ENCODE assay signal across 8 cellular contexts in the genomic region with DNA sequence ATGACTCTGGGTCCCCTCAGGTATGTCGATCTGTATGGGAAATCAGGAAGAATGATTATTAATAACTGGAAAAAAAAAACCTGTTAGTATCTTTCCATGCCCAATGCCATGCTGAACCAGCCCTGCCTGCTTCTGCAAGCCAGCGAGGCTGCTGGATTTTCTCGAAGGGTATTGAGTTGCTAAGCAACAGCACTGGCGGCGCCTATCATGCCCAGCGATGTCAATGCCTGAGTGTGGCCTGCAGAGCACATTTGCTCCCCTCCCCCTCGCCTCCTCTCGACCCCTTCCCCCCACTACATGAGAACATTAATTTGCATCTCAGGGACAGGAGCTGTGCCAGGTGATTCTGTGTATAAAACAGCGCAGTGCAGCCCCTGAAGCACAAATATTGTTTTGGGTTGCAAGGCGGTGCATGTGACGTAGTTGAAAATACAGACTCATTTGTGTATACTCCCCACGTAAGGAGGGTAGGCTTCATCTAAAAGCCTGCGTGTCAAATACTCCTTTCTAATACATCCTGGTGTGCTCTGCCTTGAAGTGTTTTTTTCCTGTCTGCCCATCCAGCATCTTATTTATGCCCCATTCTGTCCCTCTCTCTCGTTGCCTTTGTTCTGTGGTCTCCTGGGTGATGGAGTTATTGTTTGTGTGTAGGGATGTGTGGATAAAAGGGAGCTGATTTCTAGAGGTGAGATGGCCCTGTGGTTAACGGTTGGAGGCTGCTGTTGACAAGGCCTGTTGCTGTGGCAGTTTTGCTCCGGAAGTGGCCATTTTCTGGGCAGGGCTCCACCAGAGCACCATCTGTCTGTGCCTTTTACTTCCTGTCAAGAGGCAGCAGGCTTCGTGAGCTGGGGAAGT. TPM values are rescaled to one million over a fixed set of nuclear protein-coding genes. Genes with fewer than 3 reads are reported as not detected.
DNase-seq lines count a peak whose midpoint lies in the region; ATAC-seq, FAIRE-seq and TF ChIP-seq lines count a peak whose summit lies in the region.

No MANE protein-coding gene starts in this region.

- H3K4me3 ChIP-seq in breast epithelium: peak overlapping the region in 2 of 3 donors; percentile 42 to 45
- H3K4me3 ChIP-seq in kidney (ENCODE audit: low read length in 2 of 2): peak overlapping the region in 1 of 2 donors; percentile 13

- FAIRE-seq in kidney (lab: Jason Lieb, UNC): no peak

- H3K27me3 ChIP-seq in breast epithelium: no peaks in the 10 kb centered on the region

- intact Hi-C loops in breast epithelium (cut with DNase I; ENCODE audit: low total_unique reads) (no loop called here), kidney (cut with DNase I) (no loop called here)

- ATAC-seq in GM18502 (IDR thresholded peaks at IDR 0.05; ENCODE audit: poor library complexity, unreplicated experiment) (peak; percentile 45), HG02870 (IDR thresholded peaks at IDR 0.05; ENCODE audit: unreplicated experiment) (peak; percentile 43), GM18519 (IDR thresholded peaks at IDR 0.05; ENCODE audit: low FRiP score, unreplicated experiment) (no peak)

- no peak for TF ChIP-seq CTCF in VCaP (conservative IDR thresholded peaks at IDR 0.05)
- no peak for TF ChIP-seq CTCF in breast epithelium (IDR thresholded peaks at IDR 0.05)
- no peak for TF ChIP-seq CTCF in kidney (IDR thresholded peaks at IDR 0.05; ENCODE audit: borderline replicate concordance, extremely low read depth, insufficient read depth)

- H3K4me1 ChIP-seq in breast epithelium: peaks cover 2 to 9% of the 10 kb centered on the region in 2 donors
- peaks cover 7 to 10% of the 10 kb centered on the region in 2 donors for H3K4me1 ChIP-seq in kidney (ENCODE audit: control insufficient read depth in 1 of 2, insufficient read depth in 1 of 2, low read depth in 1 of 2, low read length in 2 of 2)

- peak overlapping the region; percentile 92 for H3K27ac ChIP-seq in VCaP
- H3K27ac ChIP-seq in breast epithelium: peak overlapping the region; percentile 92
- peak overlapping the region; percentile 89 to 94 for H3K27ac ChIP-seq in kidney (ENCODE audit: low read depth in 2 of 2, low read length in 2 of 2)

- H3K9me3 ChIP-seq in breast epithelium (no peaks in the 10 kb centered on the region), kidney (ENCODE audit: control insufficient read depth in 1 of 2, low read length in 2 of 2) (no peaks in the 10 kb centered on the region)

- DNase-seq in NCI-H2081 treated with DMSO at 0.1 percent for 48 hours (lab: John Stamatoyannopoulos, UW) (peak; percentile 31), breast epithelium (ENCODE audit: low spot score in 2 of 2) (peak; percentile 71 to 72), kidney (peak; percentile 91)
- DNase-seq in stimulated activated CD4-positive, alpha-beta T cell treated with anti-CD3 and anti-CD28 coated beads, Interleukin-1b, Interleukin-23, amount 100 ng/mL, for 48 hours: peak; percentile 86

- H3K9ac ChIP-seq in kidney (ENCODE audit: low read length in 2 of 2): peak overlapping the region; percentile 20 to 76

- TF ChIP-seq POLR2A in breast epithelium (IDR thresholded peaks at IDR 0.05): no peak

- H3K36me3 ChIP-seq in breast epithelium (no peaks in the 10 kb centered on the region), kidney (ENCODE audit: control insufficient read depth in 1 of 2, insufficient read depth in 2 of 2, low read length in 2 of 2) (no peaks in the 10 kb centered on the region)

RNA-seq across cellular contexts. Expression of gene ATP5PO, which starts 32.7 kb away (rescaled TPM):
- total RNA-seq in breast epithelium: 100 to 1,000 TPM; 161 to 234 (median 170) TPM
- total RNA-seq in kidney: 165 TPM
- polyA plus RNA-seq in kidney (ENCODE audit: insufficient read depth, low read depth, low replicate concordance): 693 TPM

Comparison
In these comparisons a context has a peak if more than half of its experiments do, and no peak if none do; other contexts are left out.
1. DNase-seq: peak in every context shown above with its lines; median percentile 91 in kidney; 86 in stimulated activated CD4-positive, alpha-beta T cell treated with anti-CD3 and anti-CD28 coated beads, Interleukin-1b, Interleukin-23, amount 100 ng/mL, for 48 hours; 72 in breast epithelium; 31 in NCI-H2081 treated with DMSO at 0.1 percent for 48 hours.